In genomic region chr17:32444301-32445074, GRCh38 we compare ENCODE assay signal across 8 cellular contexts. TPM values are rescaled to one million over a fixed set of nuclear protein-coding genes. Genes with fewer than 3 reads are reported as not detected.
A peak's percentile ranks its signal among the peaks of the same experiment; 100 is the strongest.
DNase-seq lines count a peak whose midpoint lies in the region; ATAC-seq, FAIRE-seq and TF ChIP-seq lines count a peak whose summit lies in the region.

PSMD11 (plus strand) TSS chr17:32444510; CDS start chr17:32444524, 14 bp downstream.

- TF ChIP-seq CTCF in Caco-2 (IDR thresholded peaks at IDR 0.05; ENCODE audit: insufficient read depth in 1 of 2, low read depth in 1 of 2, low read length in 1 of 2, severe bottlenecking in 1 of 2, unreplicated experiment in 1 of 2) = peak; percentile 95 to 98
- peak; percentile 81 to 92 (median 83) for TF ChIP-seq CTCF in H1 (IDR thresholded peaks at IDR 0.05; ENCODE audit: control extremely low read depth in 1 of 3, insufficient read depth in 1 of 3, low read depth in 1 of 3, low read length in 3 of 3)

- peak within 1 kb of the TSS; percentile 77 for H4K91ac ChIP-seq in H1 (replicated peaks; ENCODE audit: insufficient read length, low read length)
- H4K91ac ChIP-seq in mesenchymal stem cell (ENCODE audit: low read length) = peak within 1 kb of the TSS; percentile 86

- H2AFZ ChIP-seq in H1 (ENCODE audit: low read length) (no peak within 1 kb of the TSS), mesenchymal stem cell (ENCODE audit: low read depth, low read length) (peak within 1 kb of the TSS; percentile 61)

- intact Hi-C loops in Caco-2 (cut with micrococcal nuclease; ENCODE audit: unreplicated experiment) = loop anchor here (5.0 kb wide), 3 partner anchors 47 to 192 kb away; partner anchors contain the start of gene ZNF207

- peak; percentile 90 for FAIRE-seq in HTR-8/SVneo (lab: Jason Lieb, UNC)
- FAIRE-seq in H1 (lab: Jason Lieb, UNC) = no peak

- 1% methylated on average over 45 of the region's 74 CpGs; no CpG with 5 or more reads in 1 of the 2 experiments for WGBS in H1 (ENCODE audit: extremely low coverage in 1 of 2, insufficient coverage in 1 of 2, insufficient read length in 1 of 2, insufficient replicate concordance in 2 of 2, low coverage in 1 of 2, low lambda C conversion rate in 2 of 2, missing lambda C conversion rate in 1 of 2), 2 experiments
- WGBS in mesenchymal stem cell = under 1% methylated on average over 45 of the region's 74 CpGs

- H3K56ac ChIP-seq in H1 (replicated peaks; ENCODE audit: insufficient read length, low read depth, low read length) = peak within 1 kb of the TSS; percentile 59

- no peak within 1 kb of the TSS for H2AK5ac ChIP-seq in H1 (ENCODE audit: low read depth, low read length)
- H2AK5ac ChIP-seq in mesenchymal stem cell (ENCODE audit: low read length, severe bottlenecking) = no peak within 1 kb of the TSS

- peak in 1 of 2 experiments; percentile 4; a peak in 1 of 3 replicates for TF ChIP-seq EP300 in H1 (IDR thresholded peaks at IDR 0.05; ENCODE audit: borderline replicate concordance in 1 of 2, low read depth in 2 of 2, low read length in 2 of 2)

- 0 out of 2 replicates have a peak within 1 kb of the TSS, but pooled peaks have one; percentile 35 for H2BK20ac ChIP-seq in H1 (ENCODE audit: low read length)

- H3K4me3 ChIP-seq in Caco-2 (ENCODE audit: low read depth, low read length) (peak within 1 kb of the TSS; percentile 93), H1 (ENCODE audit: extremely low read depth in 1 of 4, insufficient read depth in 2 of 4, low read depth in 3 of 4, low read length in 4 of 4) (peak within 1 kb of the TSS; percentile 93 to 98 (median 96)), mesenchymal stem cell (ENCODE audit: insufficient read depth in 1 of 2, low read depth in 1 of 2, low read length in 2 of 2) (peak within 1 kb of the TSS; percentile 95 to 97)

- H2BK120ac ChIP-seq in H1 (replicated peaks; ENCODE audit: low read depth, low read length) (no peak within 1 kb of the TSS), mesenchymal stem cell (ENCODE audit: low read depth, low read length) (peak within 1 kb of the TSS; percentile 99)

- CTCF ChIA-PET in Caco-2 (lab: Charles Lee) = interaction anchor here (0.7 to 1.8 kb wide), 22 partner anchors 12 to 554 kb away, joined by 3 to 14 read pairs (median 4); partner anchors contain the start of gene CDK5R1
- CTCF ChIA-PET in H1 (lab: Charles Lee; ENCODE audit: partially characterized antibody) = interaction anchor here (0.7 to 2.1 kb wide), 20 partner anchors 9 to 310 kb away, joined by 3 to 17 read pairs (median 4); no protein-coding TSS in a partner anchor

- H3K23ac ChIP-seq in H1 (ENCODE audit: insufficient read length) = no peak within 1 kb of the TSS
- H3K23ac ChIP-seq in mesenchymal stem cell (ENCODE audit: low read length in 2 of 2) = peak within 1 kb of the TSS; percentile 15 to 83

- H3K4ac ChIP-seq in H1 (replicated peaks; ENCODE audit: insufficient read length, low read depth, low read length) (peak within 1 kb of the TSS; percentile 46), mesenchymal stem cell (ENCODE audit: low read depth in 1 of 2, low read length in 2 of 2) (peak within 1 kb of the TSS; percentile 64 to 95)

- H4K5ac ChIP-seq in H1 (ENCODE audit: insufficient read length, low read depth, low read length) = peak within 1 kb of the TSS; percentile 88

- H4K8ac ChIP-seq in H1 (ENCODE audit: extremely low read depth, insufficient read depth, low read length) (peak within 1 kb of the TSS; percentile 99), mesenchymal stem cell (ENCODE audit: low read length) (peak within 1 kb of the TSS; percentile 84)

- TF ChIP-seq POLR2A in H1 (IDR thresholded peaks at IDR 0.05; ENCODE audit: control extremely low read depth in 1 of 2, low read depth in 2 of 2, low read length in 2 of 2) = peak; percentile 70 to 71; a peak in 2 of 3 replicates

- no peaks in the 10 kb centered on the region for H3K23me2 ChIP-seq in H1 (ENCODE audit: low read depth, low read length)

- H3K27me3 Mint-ChIP-seq in Caco-2 (ENCODE audit: insufficient read depth, unreplicated experiment) = no peaks in the 10 kb centered on the region

- peak within 1 kb of the TSS; percentile 77 to 87 for H3K4me2 ChIP-seq in H1 (ENCODE audit: insufficient read depth in 1 of 2, low read depth in 2 of 2, low read length in 2 of 2)
- peak within 1 kb of the TSS; percentile 64 for H3K4me2 ChIP-seq in mesenchymal stem cell (ENCODE audit: low read length, poor library complexity, severe bottlenecking)

- H2BK12ac ChIP-seq in H1 (ENCODE audit: low read depth, low read length) (no peak within 1 kb of the TSS), mesenchymal stem cell (ENCODE audit: low read length in 2 of 2) (peak within 1 kb of the TSS; percentile 1 to 54)

- peaks cover 18 to 49% of the 10 kb centered on the region in 2 experiments for H3K79me2 ChIP-seq in H1 (ENCODE audit: control insufficient read depth in 1 of 2, insufficient read depth in 2 of 2, low read length in 2 of 2)

- peak within 1 kb of the TSS; percentile 37 for H3K27ac Mint-ChIP-seq in Caco-2 (ENCODE audit: unreplicated experiment)

- POLR2A ChIA-PET in Caco-2 (lab: Charles Lee) (interaction anchor here (0.6 to 1.5 kb wide), 9 partner anchors 14 to 239 kb away, joined by 3 to 18 read pairs (median 4); partner anchors contain the start of gene CDK5R1), H1 (lab: Charles Lee; ENCODE audit: partially characterized antibody) (interaction anchor here (0.5 to 3.3 kb wide), 26 partner anchors 8 to 176 kb away, joined by 3 to 15 read pairs (median 4); partner anchors contain the start of genes C17orf75, CDK5R1 and ZNF207)

- H3K4me3 Mint-ChIP-seq in Caco-2 (ENCODE audit: unreplicated experiment) = peak within 1 kb of the TSS; percentile 75

- peak within 1 kb of the TSS; percentile 80 to 86 (median 84) for H3K9ac ChIP-seq in H1 (replicated peaks in 1 of 4; ENCODE audit: extremely low read depth in 1 of 4, low read depth in 3 of 4, low read length in 3 of 4)
- H3K9ac ChIP-seq in mesenchymal stem cell (ENCODE audit: low read length) = peak within 1 kb of the TSS; percentile 98

- H4K20me1 ChIP-seq in H1 (replicated peaks in 1 of 2; ENCODE audit: control insufficient read depth in 1 of 2, insufficient read depth in 2 of 2, low read length in 2 of 2) = peaks cover 3 to 6% of the 10 kb centered on the region in 2 experiments

- BruUV-seq in Caco-2 (replicated peaks; lab: Mats Ljungman, UMichigan) = TSS peak; percentile 92

- H3K36me3 ChIP-seq in Caco-2 (ENCODE audit: control insufficient read depth, insufficient read depth, low read length) (no peaks in the 10 kb centered on the region; the same call in 1 of the 2 replicates), H1 (ENCODE audit: control insufficient read depth in 2 of 4, insufficient read depth in 4 of 4, low read length in 3 of 4) (peaks cover 0 to 28% (median 7%) of the 10 kb centered on the region in 4 experiments; a peak in 5 of 8 replicates), mesenchymal stem cell (ENCODE audit: control insufficient read depth in 1 of 2, insufficient read depth in 2 of 2, low read depth in 1 of 2, low read length in 2 of 2) (peaks cover 4 to 28% of the 10 kb centered on the region in 2 experiments)

- H3K9me3 ChIP-seq in Caco-2 (no peaks in the 10 kb centered on the region), H1 (ENCODE audit: insufficient read depth in 2 of 2, low read depth in 1 of 2, low read length in 1 of 2) (peaks cover 9% of the 10 kb centered on the region in 2 experiments; a peak in 3 of 4 replicates), mesenchymal stem cell (ENCODE audit: control insufficient read depth, low read length) (no peaks in the 10 kb centered on the region)

- peak; percentile 40 to 51 for TF ChIP-seq RAD21 in H1 (IDR thresholded peaks at IDR 0.05 in 1 of 2, conservative IDR thresholded peaks at IDR 0.05 in 1 of 2; ENCODE audit: low read depth in 2 of 2, low read length in 2 of 2)

- peak; percentile 92 for ATAC-seq in GM21360 (IDR thresholded peaks at IDR 0.05; ENCODE audit: unreplicated experiment)

- peaks cover 20% of the 10 kb centered on the region for H3K4me1 ChIP-seq in Caco-2
- H3K4me1 ChIP-seq in H1 (replicated peaks in 1 of 4; ENCODE audit: control insufficient read depth in 3 of 4, insufficient read depth in 4 of 4, low read length in 3 of 4) = peaks cover 0 to 4% (median 1%) of the 10 kb centered on the region in 4 experiments; a peak in 2 of 7 replicates
- peaks cover 5% of the 10 kb centered on the region for H3K4me1 ChIP-seq in mesenchymal stem cell (ENCODE audit: control insufficient read depth, insufficient read depth, low read depth, low read length)

- H2BK5ac ChIP-seq in H1 (ENCODE audit: low read depth, low read length) = peak within 1 kb of the TSS; percentile 82
- H2BK5ac ChIP-seq in mesenchymal stem cell (ENCODE audit: low read depth, low read length, poor library complexity, severe bottlenecking) = peak within 1 kb of the TSS; percentile 87

- no peaks in the 10 kb centered on the region; the same call in 1 of the 2 replicates for H3K79me1 ChIP-seq in H1 (ENCODE audit: low read depth, low read length)
- H3K79me1 ChIP-seq in mesenchymal stem cell (replicated peaks; ENCODE audit: low read length, poor library complexity, severe bottlenecking) = peaks cover 3% of the 10 kb centered on the region

- DNase-seq in Caco-2 (peak; percentile 99), HTR-8/SVneo (ENCODE audit: insufficient read length, low spot score) (peak; percentile 98), NOMO-1 treated with DMSO at 0.1 percent for 48 hours (lab: John Stamatoyannopoulos, UW; ENCODE audit: unreplicated experiment) (peak; percentile 95), H1 (ENCODE audit: low read depth in 1 of 2, low spot score in 2 of 2) (peak; percentile 94 to 99), mesenchymal stem cell (peak; percentile 96)
- DNase-seq in activated CD8-positive, alpha-beta memory T cell treated with anti-CD3 and anti-CD28 coated beads for 48 hours (ENCODE audit: low read depth in 2 of 3, low spot score in 2 of 3) = peak; percentile 97 to 99 (median 98)
- DNase-seq in stimulated activated CD8-positive, alpha-beta memory T cell treated with anti-CD3 and anti-CD28 coated beads, Interleukin-12 subunit alpha, Interleukin-12 subunit beta, amount 100 ng/mL, for 4 hours (ENCODE audit: low read depth) = peak; percentile 99

- H3K4me1 Mint-ChIP-seq in Caco-2 (ENCODE audit: low read depth, unreplicated experiment) = peaks cover 22% of the 10 kb centered on the region

- H3K14ac ChIP-seq in H1 (ENCODE audit: insufficient read length) (no peak within 1 kb of the TSS), mesenchymal stem cell (ENCODE audit: low read length in 2 of 2) (peak within 1 kb of the TSS; percentile 70 to 74)

- no peaks in the 10 kb centered on the region for H3K9me3 Mint-ChIP-seq in Caco-2 (ENCODE audit: unreplicated experiment)

- peaks cover 51% of the 10 kb centered on the region for H3K36me3 Mint-ChIP-seq in Caco-2 (ENCODE audit: insufficient read depth, unreplicated experiment)

- no peaks in the 10 kb centered on the region for H3K27me3 ChIP-seq in Caco-2 (replicated peaks; ENCODE audit: control insufficient read depth, insufficient read depth, low read length)
- peaks cover 0 to 2% (median 0%) of the 10 kb centered on the region in 4 experiments; a peak in 1 of 7 replicates for H3K27me3 ChIP-seq in H1 (replicated peaks in 1 of 4; ENCODE audit: control insufficient read depth in 3 of 4, extremely low read depth in 1 of 4, insufficient read depth in 3 of 4, low read length in 3 of 4)
- no peaks in the 10 kb centered on the region for H3K27me3 ChIP-seq in mesenchymal stem cell (ENCODE audit: control insufficient read depth in 1 of 2, insufficient read depth in 1 of 2, low read length in 2 of 2)

- no peak within 1 kb of the TSS for H2BK15ac ChIP-seq in H1 (ENCODE audit: low read length)
- no peak within 1 kb of the TSS for H2BK15ac ChIP-seq in mesenchymal stem cell (ENCODE audit: low read depth, poor library complexity, severe bottlenecking)

- H3K18ac ChIP-seq in H1 (ENCODE audit: extremely low read depth, low read length) = peak within 1 kb of the TSS; percentile 88
- H3K18ac ChIP-seq in mesenchymal stem cell (ENCODE audit: low read depth in 1 of 2, low read length in 2 of 2) = peak within 1 kb of the TSS; percentile 95 to 96

- H3K27ac ChIP-seq in H1 (ENCODE audit: low read depth, low read length) = peak within 1 kb of the TSS; percentile 90
- H3K27ac ChIP-seq in mesenchymal stem cell (ENCODE audit: low read length, poor library complexity, severe bottlenecking) = peak within 1 kb of the TSS; percentile 80

RNA-seq across cellular contexts. Expression of gene PSMD11, which starts in this region (rescaled TPM):
- total RNA-seq in Caco-2 (2022) = 198 and 208 TPM in 2 replicates
- total RNA-seq in H1 (2021; fragmentation: NEBNext Ultra II Directional; extraction: Animal tissue kit (Norgen Biotek cat#: 25700)) = 171 and 175 TPM in 2 replicates
- polyA plus RNA-seq in H1 (2011; rRNA removed) = 49.0 and 68.4 TPM in 2 replicates
- polyA plus RNA-seq in H1 (2011; cell fraction: cytosol; rRNA removed) = 82.0 TPM
- polyA plus RNA-seq in H1 (2011; cell fraction: nucleus; rRNA removed) = 64.6 TPM
- polyA plus RNA-seq in H1 (2012, experiment 1 of 2) = 148 to 209 TPM (median 158 TPM) in 4 replicates
- polyA plus RNA-seq in H1 (2012, experiment 2 of 2) = 48.7 TPM
- polyA plus RNA-seq in H1 (2013, experiment 1 of 2) = 147 TPM
- polyA plus RNA-seq in H1 (2013, experiment 2 of 2) = 151 TPM
- 202 and 260 TPM in 2 replicates for polyA minus RNA-seq in H1 (2011; rRNA and poly(A)+ RNA removed)
- polyA minus RNA-seq in H1 (2011; cell fraction: cytosol; rRNA and poly(A)+ RNA removed) = 72.1 TPM
- 81.8 TPM for polyA minus RNA-seq in H1 (2011; cell fraction: nucleus; rRNA and poly(A)+ RNA removed)
- polyA plus RNA-seq in mesenchymal stem cell (2013, experiment 1 of 2) = 93.6 TPM
- polyA plus RNA-seq in mesenchymal stem cell (2013, experiment 2 of 2) = 101 TPM

Comparison
In these comparisons a context has a peak if more than half of its experiments do, and no peak if none do; other contexts are left out.
1. Peak in every context shown above with its lines: DNase-seq, ATAC-seq, H3K4me3 ChIP-seq and H3K27ac ChIP-seq.